Comparison of ENCODE assay signal across 28 cellular contexts in the genomic region with DNA sequence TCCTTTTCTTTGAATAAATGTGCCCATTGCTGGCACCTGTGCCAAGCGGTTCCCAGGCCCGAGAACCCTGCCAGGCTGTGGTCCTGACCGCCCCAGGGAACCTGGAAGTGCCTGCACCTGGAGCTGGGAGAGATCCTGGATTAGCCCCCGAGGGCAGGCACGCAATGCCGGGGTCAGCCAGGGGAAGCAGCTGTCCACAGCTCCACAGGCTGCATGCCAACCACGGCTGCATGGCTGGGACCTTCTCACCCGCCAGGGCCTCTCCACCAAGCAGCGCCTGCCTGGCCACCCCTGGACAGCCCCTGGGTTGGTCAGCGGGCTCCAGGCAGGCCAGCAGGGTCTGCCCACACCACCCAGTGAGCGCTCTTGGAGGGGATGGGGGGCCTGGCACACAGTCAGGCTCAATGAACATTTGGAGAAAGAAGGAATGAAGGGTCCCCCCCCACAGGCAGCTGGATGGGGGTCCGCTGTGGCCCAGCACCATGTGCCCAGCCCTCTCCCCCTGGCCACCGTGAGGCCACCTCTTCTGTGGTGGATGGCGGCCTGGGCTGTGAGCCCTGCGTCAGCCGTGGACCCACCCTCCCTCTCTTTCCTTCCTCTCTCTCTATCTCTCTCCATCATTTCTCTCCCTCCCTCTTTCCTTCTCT. TPM values are rescaled to one million over a fixed set of nuclear protein-coding genes. Genes with fewer than 3 reads are reported as not detected.
DNase-seq lines count a peak whose midpoint lies in the region; ATAC-seq and TF ChIP-seq lines count a peak whose summit lies in the region.
"Had no signal": no experiment of that assay in that cellular context is flagged by ENCODE, and none has a peak within 500 bp of the region (broad histone marks: within the 10 kb centered on the region; RNA-seq: fewer than 3 reads in every experiment).

No MANE protein-coding gene starts in this region.

- H3K36me3 ChIP-seq in MG63, result no peaks in the 10 kb centered on the region
- H3K36me3 ChIP-seq: breast epithelium, colonic mucosa, esophagus squamous epithelium, gastroesophageal sphincter, prostate gland, vagina had no signal

- ATAC-seq in HG03097 (IDR thresholded peaks at IDR 0.05; ENCODE audit: low FRiP score, unreplicated experiment), result no peak
- ATAC-seq: gastroesophageal sphincter had no signal

- peak; percentile 13 for DNase-seq in activated CD8-positive, alpha-beta memory T cell treated with anti-CD3 and anti-CD28 coated beads, Interleukin-2, amount 50 U/mL, for 48 hours
- no peak for DNase-seq in activated CD8-positive, alpha-beta memory T cell treated with anti-CD3 and anti-CD28 coated beads, Interleukin-2, amount 50 U/mL, for 4 hours
- DNase-seq in MG63 (peak; percentile 57), islet precursor cell (peak; percentile 39), erythroblast (lab: John Stamatoyannopoulos, UW) (no peak), DMS53 treated with DMSO at 0.1 percent for 48 hours (lab: John Stamatoyannopoulos, UW; ENCODE audit: unreplicated experiment) (no peak)
- peak; percentile 16 for DNase-seq in stimulated activated CD8-positive, alpha-beta memory T cell treated with anti-CD3 and anti-CD28 coated beads, Interleukin-4, amount 100 ng/mL, for 48 hours
- DNase-seq: activated CD4-positive, alpha-beta T cell treated with anti-CD3 and anti-CD28 coated beads, Interleukin-2, amount 50 U/mL, for 48 hours; activated naive CD4-positive, alpha-beta T cell; amniotic stem cell; colonic mucosa; DMS79; esophagus squamous epithelium; GF-D8; KG1; NCI-H146; NCI-H510A treated with DMSO at 0.1 percent for 48 hours; stimulated activated CD4-positive, alpha-beta T cell treated with anti-CD3 and anti-CD28 coated beads, Interleukin-1b, Interleukin-23, amount 100 ng/mL, for 48 hours had no signal

- TF ChIP-seq POLR2A in erythroblast (IDR thresholded peaks at IDR 0.05; ENCODE audit: low read length), result no peak

- no peaks in the 10 kb centered on the region for H3K9me3 ChIP-seq in MG63
- H3K9me3 ChIP-seq: breast epithelium, colonic mucosa, esophagus squamous epithelium, gastroesophageal sphincter, prostate gland, vagina had no signal

- no peaks in the 10 kb centered on the region for H3K27me3 ChIP-seq in MG63
- H3K27me3 ChIP-seq: colonic mucosa, vagina had no signal

- no peak overlapping the region for H3K4me3 ChIP-seq in MG63
- H3K4me3 ChIP-seq: breast epithelium, colonic mucosa, esophagus squamous epithelium, gastroesophageal sphincter, lung, prostate gland, SK-N-MC, skin epidermis, vagina had no signal

RNA-seq across cellular contexts. Expression of a gene that starts 35.3 kb away (rescaled TPM):
- not detected in 2 replicates for total RNA-seq in MG63 (2014; rRNA removed; shearing (Covaris generic); ENCODE audit: low replicate concordance)
- total RNA-seq: breast epithelium, H4, subcutaneous adipose tissue, vagina had no signal

RNA-seq across cellular contexts. Expression of a gene that starts 47.8 kb away (rescaled TPM):
- total RNA-seq in MG63 (2014; rRNA removed; shearing (Covaris generic); ENCODE audit: low replicate concordance), result not detected in 2 replicates
- total RNA-seq: H4, vagina had no signal

Comparison
In these comparisons a context has a peak if more than half of its experiments do, and no peak if none do; other contexts are left out.
1. DNase-seq: peak in activated CD8-positive, alpha-beta memory T cell treated with anti-CD3 and anti-CD28 coated beads, Interleukin-2, amount 50 U/mL, for 48 hours (single experiment), MG63 (single experiment), islet precursor cell (single experiment) and stimulated activated CD8-positive, alpha-beta memory T cell treated with anti-CD3 and anti-CD28 coated beads, Interleukin-4, amount 100 ng/mL, for 48 hours (single experiment); none in activated CD8-positive, alpha-beta memory T cell treated with anti-CD3 and anti-CD28 coated beads, Interleukin-2, amount 50 U/mL, for 4 hours (single experiment), erythroblast (0 of 2) and DMS53 treated with DMSO at 0.1 percent for 48 hours (single experiment).